In genomic region chr2:143833258-143833657, GRCh38 we compare ENCODE assay signal across 24 cellular contexts.
"Had no signal": no experiment of that assay in that cellular context is flagged by ENCODE, and none has a peak within 500 bp of the region (broad histone marks: within the 10 kb centered on the region; RNA-seq: fewer than 3 reads in every experiment).

No MANE protein-coding gene starts in this region.

- ATAC-seq: natural killer cell; right lobe of liver; stimulated activated memory B cell treated with anti-CD40 and anti-IgM and Interleukin-4, amounts not matched to agents 10 μg/mL and 1 μg/mL and 100 μg/mL, for 72 hours; stimulated activated naive CD8-positive, alpha-beta T cell treated with anti-CD3 and anti-CD28 coated beads, Interleukin-15, amount 100 ng/mL, for 72 hours had no signal

- H3K4me1 Mint-ChIP-seq: naive B cell; stimulated activated memory B cell treated with anti-CD40 and anti-IgM and Interleukin-4, amounts not matched to agents 10 μg/mL and 1 μg/mL and 100 μg/mL, for 72 hours; stimulated activated naive CD8-positive, alpha-beta T cell treated with anti-CD3 and anti-CD28 coated beads, Interleukin-15, amount 100 ng/mL, for 72 hours had no signal

- H3K4me3 Mint-ChIP-seq: mesothelial cell of epicardium; naive B cell; natural killer cell; stimulated activated memory B cell treated with anti-CD40 and anti-IgM and Interleukin-4, amounts not matched to agents 10 μg/mL and 1 μg/mL and 100 μg/mL, for 72 hours; stimulated activated naive CD8-positive, alpha-beta T cell treated with anti-CD3 and anti-CD28 coated beads, Interleukin-15, amount 100 ng/mL, for 72 hours; type B pancreatic cell had no signal

- H3K4me3 ChIP-seq: hepatocyte, left ventricle myocardium inferior, lung, ovary, right atrium auricular region, right lobe of liver, smooth muscle cell, tibial nerve, uterus had no signal

- H3K27ac ChIP-seq: hepatocyte, left ventricle myocardium inferior, ovary, right atrium auricular region, right lobe of liver, tibial nerve, uterus had no signal

- H3K27ac Mint-ChIP-seq: mesothelial cell of epicardium; naive B cell; natural killer cell; progenitor cell of endocrine pancreas; stimulated activated memory B cell treated with anti-CD40 and anti-IgM and Interleukin-4, amounts not matched to agents 10 μg/mL and 1 μg/mL and 100 μg/mL, for 72 hours; stimulated activated naive CD8-positive, alpha-beta T cell treated with anti-CD3 and anti-CD28 coated beads, Interleukin-15, amount 100 ng/mL, for 72 hours; type B pancreatic cell had no signal

- H3K9me3 Mint-ChIP-seq: naive B cell had no signal

- H3K9me3 ChIP-seq: left ventricle myocardium inferior, ovary, right atrium auricular region, right lobe of liver, tibial nerve, uterus had no signal

- H3K27me3 Mint-ChIP-seq: stimulated activated memory B cell treated with anti-CD40 and anti-IgM and Interleukin-4, amounts not matched to agents 10 μg/mL and 1 μg/mL and 100 μg/mL, for 72 hours had no signal

- H3K27me3 ChIP-seq: hepatocyte, ovary, right atrium auricular region, right lobe of liver, tibial nerve, uterus had no signal

- H3K4me1 ChIP-seq: left ventricle myocardium inferior, right atrium auricular region, right lobe of liver, tibial nerve, uterus had no signal

- H3K36me3 ChIP-seq: left ventricle myocardium inferior, ovary, right atrium auricular region, right lobe of liver, tibial nerve, uterus had no signal

- H3K36me3 Mint-ChIP-seq: mesothelial cell of epicardium; naive B cell; natural killer cell; stimulated activated memory B cell treated with anti-CD40 and anti-IgM and Interleukin-4, amounts not matched to agents 10 μg/mL and 1 μg/mL and 100 μg/mL, for 72 hours; type B pancreatic cell had no signal

- DNase-seq: islet precursor cell; left ventricle myocardium inferior; mesendoderm; naive B cell; natural killer cell; ovary; right lobe of liver; stimulated activated CD4-positive, alpha-beta T cell treated with anti-CD3 and anti-CD28 coated beads, Interleukin-1b, Interleukin-23, amount 100 ng/mL, for 48 hours; stimulated activated CD4-positive, alpha-beta T cell treated with anti-CD3 and anti-CD28 coated beads, Interleukin-2, amount 100 ng/mL, for 48 hours; stimulated activated CD4-positive, alpha-beta T cell treated with anti-CD3 and anti-CD28 coated beads, Interleukin-4, amount 100 ng/mL, for 4 hours; stimulated activated CD8-positive, alpha-beta memory T cell treated with anti-CD3 and anti-CD28 coated beads, Interleukin-4, amount 100 ng/mL, for 48 hours; stimulated activated naive CD4-positive, alpha-beta T cell treated with Interleukin-2 at 50 U/mL for 16 hours; stimulated activated naive CD8-positive, alpha-beta T cell treated with anti-CD3 and anti-CD28 coated beads, Interleukin-15, amount 100 ng/mL, for 72 hours; substantia nigra; uterus had no signal
